In genomic region chr4:84688605-84689004, GRCh38 we compare ENCODE assay signal across 31 cellular contexts.
"Had no signal": no experiment of that assay in that cellular context is flagged by ENCODE, and none has a peak within 500 bp of the region (broad histone marks: within the 10 kb centered on the region; RNA-seq: fewer than 3 reads in every experiment).

No MANE protein-coding gene starts in this region.

- H3K27me3 ChIP-seq: neural progenitor cell, ovary, right lobe of liver, sigmoid colon, spleen, suprapubic skin, testis, tibial artery, transverse colon, upper lobe of right lung, uterus had no signal

- H3K4me2 ChIP-seq: neural progenitor cell had no signal

- H3K9me3 ChIP-seq: ovary, psoas muscle, right lobe of liver, sigmoid colon, spleen, suprapubic skin, testis, tibial artery, transverse colon, upper lobe of right lung, uterus had no signal

- FAIRE-seq: small intestine had no signal

- H3K36me3 Mint-ChIP-seq: natural killer cell; stimulated activated memory B cell treated with anti-CD40 and anti-IgM and Interleukin-4, amounts not matched to agents 10 μg/mL and 1 μg/mL and 100 μg/mL, for 72 hours had no signal

- DNase-seq: natural killer cell; occipital lobe; ovary; posterior cingulate gyrus; psoas muscle; right cardiac atrium; right lobe of liver; sigmoid colon; small intestine; spleen; stimulated activated CD4-positive, alpha-beta T cell treated with anti-CD3 and anti-CD28 coated beads, Interleukin-12 subunit alpha, Interleukin-12 subunit beta, amount 100 ng/mL, for 4 hours; stimulated activated CD4-positive, alpha-beta T cell treated with anti-CD3 and anti-CD28 coated beads, Interleukin-1b, Interleukin-23, amount 100 ng/mL, for 48 hours; stimulated activated CD4-positive, alpha-beta T cell treated with anti-CD3 and anti-CD28 coated beads, Interleukin-4, amount 100 ng/mL, for 1 hour; stimulated activated CD4-positive, alpha-beta T cell treated with anti-CD3 and anti-CD28 coated beads, Interleukin-4, amount 100 ng/mL, for 4 hours; stimulated activated CD8-positive, alpha-beta memory T cell treated with anti-CD3 and anti-CD28 coated beads, Interleukin-4, amount 100 ng/mL, for 48 hours; stimulated activated naive CD4-positive, alpha-beta T cell; stimulated activated naive CD8-positive, alpha-beta T cell treated with anti-CD3 and anti-CD28 coated beads, Interleukin-15, amount 100 ng/mL, for 72 hours; stimulated activated naive CD8-positive, alpha-beta T cell treated with anti-CD3 and anti-CD28 coated beads, Interleukin-15, Interleukin-2, amounts not matched to agents 100 U/mL and 50 U/mL, for 24 hours; substantia nigra; testis; tibial artery; transverse colon; upper lobe of right lung; uterus had no signal

- ATAC-seq: natural killer cell; psoas muscle; right cardiac atrium; right lobe of liver; stimulated activated memory B cell treated with anti-CD40 and anti-IgM and Interleukin-4, amounts not matched to agents 10 μg/mL and 1 μg/mL and 100 μg/mL, for 72 hours; stimulated activated naive CD8-positive, alpha-beta T cell treated with anti-CD3 and anti-CD28 coated beads, Interleukin-15, amount 100 ng/mL, for 72 hours; stimulated activated naive CD8-positive, alpha-beta T cell treated with anti-CD3 and anti-CD28 coated beads, Interleukin-15, Interleukin-2, amounts not matched to agents 100 U/mL and 50 U/mL, for 24 hours; upper lobe of right lung had no signal

- H3K27me3 Mint-ChIP-seq: progenitor cell of endocrine pancreas; stimulated activated memory B cell treated with anti-CD40 and anti-IgM and Interleukin-4, amounts not matched to agents 10 μg/mL and 1 μg/mL and 100 μg/mL, for 72 hours; type B pancreatic cell had no signal

- H3K27ac ChIP-seq: neural progenitor cell, ovary, parathyroid adenoma, psoas muscle, right lobe of liver, sigmoid colon, spleen, suprapubic skin, testis, tibial artery, transverse colon, upper lobe of right lung, uterus had no signal

- H3K4me3 Mint-ChIP-seq: natural killer cell; nephron; neural progenitor cell; stimulated activated memory B cell treated with anti-CD40 and anti-IgM and Interleukin-4, amounts not matched to agents 10 μg/mL and 1 μg/mL and 100 μg/mL, for 72 hours; stimulated activated naive CD8-positive, alpha-beta T cell treated with anti-CD3 and anti-CD28 coated beads, Interleukin-15, amount 100 ng/mL, for 72 hours; type B pancreatic cell had no signal

- H2AFZ ChIP-seq: neural progenitor cell, parathyroid adenoma had no signal

- H3K79me2 ChIP-seq: parathyroid adenoma had no signal

- H3K36me3 ChIP-seq: ovary, uterus had no signal

- H3K27ac Mint-ChIP-seq: natural killer cell; nephron; neural progenitor cell; progenitor cell of endocrine pancreas; stimulated activated memory B cell treated with anti-CD40 and anti-IgM and Interleukin-4, amounts not matched to agents 10 μg/mL and 1 μg/mL and 100 μg/mL, for 72 hours; type B pancreatic cell had no signal

- H3K4me1 Mint-ChIP-seq: natural killer cell; nephron; stimulated activated memory B cell treated with anti-CD40 and anti-IgM and Interleukin-4, amounts not matched to agents 10 μg/mL and 1 μg/mL and 100 μg/mL, for 72 hours had no signal

- H3K9ac ChIP-seq: neural progenitor cell, parathyroid adenoma had no signal

- H3K4me1 ChIP-seq: neural progenitor cell, parathyroid adenoma, testis, transverse colon, uterus had no signal

- H3K9me3 Mint-ChIP-seq: nephron; neural progenitor cell; stimulated activated memory B cell treated with anti-CD40 and anti-IgM and Interleukin-4, amounts not matched to agents 10 μg/mL and 1 μg/mL and 100 μg/mL, for 72 hours; stimulated activated naive CD8-positive, alpha-beta T cell treated with anti-CD3 and anti-CD28 coated beads, Interleukin-15, amount 100 ng/mL, for 72 hours; type B pancreatic cell had no signal

- H3K4me3 ChIP-seq: neural progenitor cell, ovary, psoas muscle, right lobe of liver, sigmoid colon, spleen, suprapubic skin, testis, tibial artery, transverse colon, upper lobe of right lung, uterus had no signal
